In the genomic region with DNA sequence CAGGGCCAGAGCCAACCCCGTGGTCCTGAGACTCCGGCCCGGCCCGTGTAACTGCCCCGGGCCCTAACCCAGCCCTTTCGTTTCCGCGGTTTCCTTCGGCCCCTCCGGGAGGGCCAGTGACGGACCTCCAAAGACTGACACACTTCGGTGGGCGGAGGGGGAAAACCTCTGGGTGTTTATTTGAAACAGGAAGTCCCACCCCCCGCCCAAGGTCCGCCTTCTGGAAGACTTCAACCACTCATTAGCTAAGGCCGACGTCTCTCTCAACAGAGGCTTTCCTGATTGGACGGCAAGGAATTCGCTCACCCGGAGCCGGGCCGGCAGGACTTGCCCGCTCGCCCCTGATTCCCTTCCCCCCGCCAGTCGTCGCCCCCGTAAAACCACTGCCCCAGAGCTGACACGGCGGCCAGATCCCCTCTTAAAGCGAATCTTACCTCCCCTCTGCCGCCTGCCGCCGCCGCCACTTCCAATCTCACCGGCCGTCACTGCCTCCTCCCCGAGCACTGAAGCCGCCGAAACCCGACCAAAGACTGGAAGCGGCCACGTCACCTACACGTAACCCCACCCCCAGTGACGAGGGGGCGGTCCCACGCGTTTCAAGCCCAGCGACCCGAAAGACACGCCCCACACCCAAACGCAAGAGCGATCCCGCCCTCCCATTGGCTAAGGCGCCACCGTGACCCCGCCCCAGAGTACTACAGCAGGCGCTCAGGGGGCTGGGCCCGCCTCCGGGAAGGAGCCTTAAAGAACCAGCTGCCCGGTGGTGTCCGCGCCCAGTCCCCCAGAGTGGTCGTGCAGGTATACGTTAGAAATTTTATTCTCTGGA, we compare ENCODE assay signal across 8 cellular contexts. TPM values are rescaled to one million over a fixed set of nuclear protein-coding genes. Genes with fewer than 3 reads are reported as not detected.
DNase-seq lines count a peak whose midpoint lies in the region; ATAC-seq and TF ChIP-seq lines count a peak whose summit lies in the region.

TSS of gene STX5 (minus strand) at position 532 of the 826 bp plus-strand sequence. CDS start 808 bp downstream, outside the sequence.

- H3K4me3 ChIP-seq in heart left ventricle (peak within 1 kb of the TSS; percentile 53 to 99 (median 93)), upper lobe of left lung (peak within 1 kb of the TSS; percentile 70 to 95 (median 81))

- peak within 1 kb of the TSS; percentile 87 to 98 (median 95) for H3K27ac ChIP-seq in heart left ventricle
- peak within 1 kb of the TSS; percentile 93 to 99 (median 98) for H3K27ac ChIP-seq in upper lobe of left lung

- intact Hi-C loops in T-helper 1 cell treated with Interleukin-12 subunit alpha and Interleukin-12 subunit beta and Interleukin-4 antibody, amounts not matched to agents 30 ng/mL and 1 ng/mL, for 36 hours (cut with micrococcal nuclease): loop anchor here (1.0 to 5.0 kb wide), 14 partner anchors 8 to 709 kb away; partner anchors contain the start of genes EEF1G, GANAB, INCENP and NXF1
- intact Hi-C loops in heart left ventricle (cut with DNase I) (loop anchor here in 7 of 10 donors (1.0 to 5.0 kb wide), 4 partner anchors 26 to 45 kb away; partner anchors contain the start of genes TMEM223 (in 5 of the 7), NXF1 (in 1 of the 7) and TMEM179B (in 1 of the 7)), posterior cingulate gyrus (cut with DNase I) (loop anchor here (5.0 to 10.0 kb wide), 2 partner anchors 39 to 107 kb away; partner anchors contain the start of genes HNRNPUL2, TMEM223 and TTC9C)

- peaks cover 10 to 42% (median 29%) of the 10 kb centered on the region in 12 donors for H3K4me1 ChIP-seq in heart left ventricle
- H3K4me1 ChIP-seq in upper lobe of left lung: peaks cover 31 to 38% (median 36%) of the 10 kb centered on the region in 4 donors

- TF ChIP-seq POLR2A in heart left ventricle (IDR thresholded peaks at IDR 0.05): peak; percentile 12 to 87
- peak; percentile 50 to 95 (median 88) for TF ChIP-seq POLR2A in upper lobe of left lung (IDR thresholded peaks at IDR 0.05)

- DNase-seq in GM13976 (ENCODE audit: low spot score) (peak; percentile 98), NCI-H146 treated with DMSO at 0.1 percent for 48 hours (lab: John Stamatoyannopoulos, UW; ENCODE audit: unreplicated experiment) (peak; percentile 97), amniotic epithelial cell (ENCODE audit: low read depth) (peak; percentile 98), heart left ventricle (peak; percentile 99 to 100 (median 100)), posterior cingulate gyrus (peak; percentile 100), upper lobe of left lung (peak; percentile 99)

- in situ Hi-C loops in GM13976 (cut with MboI; ENCODE audit: low sequenced_read_pairs, unreplicated experiment): no loop called here

- H3K9me3 ChIP-seq in heart left ventricle (no peaks in the 10 kb centered on the region), upper lobe of left lung (no peaks in the 10 kb centered on the region)

- TF ChIP-seq CTCF in GM13976 (IDR thresholded peaks at IDR 0.05; ENCODE audit: borderline replicate concordance, control extremely low read depth, extremely low read depth, insufficient read depth, missing control alignments) (no peak), heart left ventricle (IDR thresholded peaks at IDR 0.05) (no peak), upper lobe of left lung (IDR thresholded peaks at IDR 0.05) (no peak)

- 0 to 1% (median 0%) methylated on average over 29 to 65 of the region's 65 CpGs for WGBS in heart left ventricle, 4 donors
- 0% methylated on average over 4 to 64 of the region's 65 CpGs for WGBS in upper lobe of left lung, 2 donors

- ATAC-seq in HG02870 (IDR thresholded peaks at IDR 0.05; ENCODE audit: unreplicated experiment) (peak; percentile 74), heart left ventricle (peak; percentile 97 to 99 (median 98)), upper lobe of left lung (ENCODE audit: low FRiP score in 2 of 2) (peak; percentile 98 to 100)

- H3K27me3 ChIP-seq in heart left ventricle (no peaks in the 10 kb centered on the region), upper lobe of left lung (no peaks in the 10 kb centered on the region)

- H3K36me3 ChIP-seq in heart left ventricle (peaks cover 0 to 66% (median 56%) of the 10 kb centered on the region in 9 donors), upper lobe of left lung (peaks cover 4 to 63% (median 33%) of the 10 kb centered on the region in 4 donors)

- TF ChIP-seq EP300 in upper lobe of left lung (IDR thresholded peaks at IDR 0.05): peak in 1 of 4 donors; percentile 6

RNA-seq across cellular contexts. Expression of gene STX5, which starts in this region (rescaled TPM):
- 45.9 and 50.5 TPM in 2 replicates for total RNA-seq in T-helper 1 cell treated with Interleukin-12 subunit alpha and Interleukin-12 subunit beta and Interleukin-4 antibody, amounts not matched to agents 30 ng/mL and 1 ng/mL, for 36 hours
- total RNA-seq in heart left ventricle (10 to 100 TPM; 16.2 to 26.8 (median 18.9) TPM), upper lobe of left lung (10 to 100 TPM; 25.3 to 53.8 (median 44.9) TPM)
- polyA plus RNA-seq in heart left ventricle: 10 to 100 TPM in 1 of 2 donors, 1 to 10 TPM in 1; 8.6 to 36.1 TPM

Comparison
In these comparisons a context has a peak if more than half of its experiments do, and no peak if none do; other contexts are left out.
1. Peak in every context shown above with its lines: DNase-seq, ATAC-seq, H3K4me3 ChIP-seq and H3K27ac ChIP-seq.